Comparison of ENCODE assay signal across 1 cellular context in the genomic region with DNA sequence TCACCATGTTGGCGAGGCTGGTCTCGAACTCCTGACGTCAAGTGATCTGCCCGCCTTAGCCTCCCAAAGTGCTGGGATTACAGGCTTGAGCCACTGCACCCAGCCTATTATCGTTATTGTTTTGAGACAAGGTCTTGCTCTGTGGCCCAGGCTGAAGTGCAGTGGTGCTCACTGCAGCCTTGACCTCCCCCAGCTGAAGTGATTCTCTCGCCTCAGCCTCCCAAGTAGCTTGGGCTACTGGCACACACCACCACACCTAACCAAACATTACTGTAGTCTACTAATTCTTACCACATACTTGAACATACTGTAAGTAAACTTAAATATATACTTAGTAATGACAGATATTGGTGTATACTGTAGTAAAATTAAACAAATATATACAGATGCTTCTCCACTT.
TF ChIP-seq lines count a peak whose summit lies in the region.

No MANE protein-coding gene starts in this region.

TF ChIP-seq in HEK293T, 16 proteins besides CTCF, POLR2A, EP300 and RAD21:
- TF ChIP-seq HDGF (IDR thresholded peaks at IDR 0.05; ENCODE audit: borderline replicate concordance) = no peak
- no peak for TF ChIP-seq L3MBTL2 (conservative IDR thresholded peaks at IDR 0.05)
- TF ChIP-seq BHLHE40 (IDR thresholded peaks at IDR 0.05; ENCODE audit: borderline replicate concordance) = no peak
- TF ChIP-seq FOXM1 (IDR thresholded peaks at IDR 0.05; ENCODE audit: borderline replicate concordance) = no peak
- TF ChIP-seq ARNT (IDR thresholded peaks at IDR 0.05) = no peak
- TF ChIP-seq ZNF384 (IDR thresholded peaks at IDR 0.05) = no peak
- TF ChIP-seq TARDBP (IDR thresholded peaks at IDR 0.05) = no peak
- no peak for TF ChIP-seq ELF4 (IDR thresholded peaks at IDR 0.05)
